Comparison of ENCODE assay signal across 12 cellular contexts in the genomic region with DNA sequence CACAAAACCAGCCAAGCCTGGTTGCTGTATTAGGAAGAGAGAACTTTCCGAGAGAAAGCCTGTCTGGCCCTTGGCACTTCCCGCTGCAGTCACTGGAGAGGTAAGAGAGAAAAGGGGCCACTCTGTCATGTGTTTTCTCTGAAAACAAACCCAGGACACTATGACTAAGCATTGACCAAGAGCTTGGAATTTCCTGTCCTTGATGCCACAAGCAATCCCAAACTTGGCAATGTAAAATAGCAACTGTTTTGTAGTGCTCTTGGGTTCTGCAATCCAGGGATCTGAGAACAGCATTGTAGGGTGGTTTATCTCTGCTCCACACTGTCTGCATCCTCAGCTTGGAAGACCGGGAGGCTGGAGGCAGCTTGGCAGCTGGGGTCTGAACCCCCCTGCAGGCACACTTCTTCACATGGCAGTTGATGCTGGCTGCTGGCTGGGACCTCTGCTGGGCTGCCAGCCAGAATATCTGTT.
DNase-seq lines count a peak whose midpoint lies in the region; ATAC-seq, FAIRE-seq and TF ChIP-seq lines count a peak whose summit lies in the region.
"Had no signal": no experiment of that assay in that cellular context is flagged by ENCODE, and none has a peak within 500 bp of the region (broad histone marks: within the 10 kb centered on the region; RNA-seq: fewer than 3 reads in every experiment).

No MANE protein-coding gene starts in this region.

- H3K27me3 Mint-ChIP-seq in T-cell = peaks cover 15 to 16% of the 10 kb centered on the region in 2 donors

- peak overlapping the region; percentile 97 for H2BK120ac ChIP-seq in IMR-90 (ENCODE audit: low read depth, low read length)

- peak overlapping the region; percentile 77; the same call in 1 of the 2 replicates for H3K4me2 ChIP-seq in IMR-90 (ENCODE audit: low read depth, low read length)

- no peak overlapping the region; the same call in 1 of the 3 replicates for H2BK15ac ChIP-seq in IMR-90 (ENCODE audit: low read depth, low read length)

- ATAC-seq in IMR-90 (ENCODE audit: low read depth) (peak; percentile 55), HG02642 (IDR thresholded peaks at IDR 0.05; ENCODE audit: poor library complexity, unreplicated experiment) (no peak), T-cell (replicated peaks in 1 of 4) (no peak)
- ATAC-seq: activated CD8-positive, alpha-beta memory T cell treated with anti-CD3 and anti-CD28 coated beads, Interleukin-2, amount 10 ng/mL, durations not matched to agents 7 days and 5 days had no signal

- H2AK9ac ChIP-seq in IMR-90 (replicated peaks; ENCODE audit: low read depth, low read length, poor library complexity) = no peak overlapping the region

- 0% methylated on average over 2 of the region's 3 CpGs; no CpG with 5 or more reads in 1 of the 2 experiments for WGBS in IMR-90 (ENCODE audit: extremely low coverage in 2 of 2, insufficient read length in 1 of 2), 2 experiments

- H2AK5ac ChIP-seq in IMR-90 (ENCODE audit: low read depth, low read length) = no peak overlapping the region

- FAIRE-seq in GM12892 (lab: Jason Lieb, UNC) = no peak

- H3K36me3 ChIP-seq in ACC112 (ENCODE audit: insufficient read depth, low read length) = no peaks in the 10 kb centered on the region
- no peaks in the 10 kb centered on the region for H3K36me3 ChIP-seq in IMR-90 (ENCODE audit: control insufficient read depth, insufficient read depth, low read length)

- H2AFZ ChIP-seq in ACC112 (ENCODE audit: low read length, unreplicated experiment) (no peak overlapping the region), IMR-90 (replicated peaks; ENCODE audit: low read length, poor library complexity) (peak overlapping the region; percentile 62)

- H3K9me1 ChIP-seq in IMR-90 (ENCODE audit: insufficient read depth, low read length) = no peaks in the 10 kb centered on the region

- H3K27ac Mint-ChIP-seq in T-cell = no peak overlapping the region
- H3K27ac Mint-ChIP-seq: activated CD8-positive, alpha-beta memory T cell treated with anti-CD3 and anti-CD28 coated beads, Interleukin-2, amount 10 ng/mL, durations not matched to agents 7 days and 5 days; B cell had no signal

- peak overlapping the region; percentile 73; the same call in 1 of the 2 replicates for H3K56ac ChIP-seq in IMR-90 (ENCODE audit: extremely low read depth, insufficient read depth, low read length)

- no TSS peak for BruUV-seq in IMR-90 (replicated peaks; lab: Mats Ljungman, UMichigan)

- H2BK20ac ChIP-seq in IMR-90 (ENCODE audit: low read depth, low read length) = peak overlapping the region; percentile 91; the same call in 1 of the 2 replicates

- TF ChIP-seq CTCF in IMR-90 (conservative IDR thresholded peaks at IDR 0.05; ENCODE audit: low read depth, low read length) (no peak), coronary artery (IDR thresholded peaks at IDR 0.05) (no peak)

- no peaks in the 10 kb centered on the region for H3K4me1 ChIP-seq in ACC112 (ENCODE audit: control insufficient read depth, insufficient read depth, low read length, unreplicated experiment)
- H3K4me1 ChIP-seq in IMR-90 (ENCODE audit: control insufficient read depth, insufficient read depth, low read length) = peaks cover 12% of the 10 kb centered on the region

- TF ChIP-seq POLR2A in IMR-90 (IDR thresholded peaks at IDR 0.05; ENCODE audit: low read depth, low read length) (no peak), GM12892 (IDR thresholded peaks at IDR 0.05; ENCODE audit: low read depth, low read length) (no peak)

- H4K5ac ChIP-seq in IMR-90 (ENCODE audit: low read depth, low read length) = peak overlapping the region; percentile 5; the same call in 1 of the 2 replicates

- H3K27me3 ChIP-seq in ACC112 (ENCODE audit: insufficient read depth, low read length) (no peaks in the 10 kb centered on the region), IMR-90 (ENCODE audit: control insufficient read depth, insufficient read depth, low read length) (no peaks in the 10 kb centered on the region)

- H4K20me1 ChIP-seq in IMR-90 (ENCODE audit: insufficient read depth, low read length) = no peaks in the 10 kb centered on the region

- no peak overlapping the region for H3K9ac ChIP-seq in IMR-90 (ENCODE audit: low read depth, low read length)

- H2BK5ac ChIP-seq in IMR-90 (ENCODE audit: low read depth, low read length, poor library complexity, severe bottlenecking) = peak overlapping the region; percentile 93

- no peaks in the 10 kb centered on the region for H3K79me1 ChIP-seq in IMR-90 (ENCODE audit: low read depth in 1 of 2, low read length in 2 of 2)

- CTCF ChIA-PET in IMR-90 (lab: Yijun Ruan, JAX) = no interaction called here
- CTCF ChIA-PET in T-cell (lab: Charles Lee) = no interaction called here

- no peaks in the 10 kb centered on the region for H3K36me3 Mint-ChIP-seq in T-cell
- H3K36me3 Mint-ChIP-seq: activated CD8-positive, alpha-beta memory T cell treated with anti-CD3 and anti-CD28 coated beads, Interleukin-2, amount 10 ng/mL, durations not matched to agents 7 days and 5 days had no signal

- H3K9me3 ChIP-seq in IMR-90 (ENCODE audit: control insufficient read depth, insufficient read depth, low read length) = no peaks in the 10 kb centered on the region

- H3K4ac ChIP-seq in IMR-90 (ENCODE audit: low read depth, low read length) = peak overlapping the region; percentile 97

- TF ChIP-seq RAD21 in IMR-90 (IDR thresholded peaks at IDR 0.05; ENCODE audit: low read length) = no peak

- H3K4me3 ChIP-seq in ACC112 (ENCODE audit: low read depth, low read length) (no peak overlapping the region), IMR-90 (ENCODE audit: insufficient read depth, low read depth, low read length) (no peak overlapping the region), coronary artery (peak overlapping the region; percentile 31)

- no peaks in the 10 kb centered on the region for H3K4me1 Mint-ChIP-seq in T-cell
- H3K4me1 Mint-ChIP-seq: activated CD8-positive, alpha-beta memory T cell treated with anti-CD3 and anti-CD28 coated beads, Interleukin-2, amount 10 ng/mL, durations not matched to agents 7 days and 5 days; B cell had no signal

- H3K79me2 ChIP-seq in ACC112 (ENCODE audit: control insufficient read depth, insufficient read depth, low read length, unreplicated experiment) = no peaks in the 10 kb centered on the region

- H3K9me3 Mint-ChIP-seq in T-cell = no peaks in the 10 kb centered on the region

- H3K27ac ChIP-seq in ACC112 (ENCODE audit: low read depth, low read length) = peak overlapping the region; percentile 50
- peak overlapping the region; percentile 71 for H3K27ac ChIP-seq in IMR-90 (ENCODE audit: insufficient read depth, low read length)
- H3K27ac ChIP-seq in coronary artery = peak overlapping the region; percentile 43 to 78

- peak overlapping the region; percentile 84; the same call in 1 of the 2 replicates for H3K23ac ChIP-seq in IMR-90 (ENCODE audit: low read depth, low read length)

- no peak overlapping the region for H3K14ac ChIP-seq in IMR-90 (replicated peaks; ENCODE audit: low read depth, low read length)

- peak overlapping the region; percentile 51 to 93; a peak in 2 of 4 replicates for H4K8ac ChIP-seq in IMR-90 (ENCODE audit: low read depth in 2 of 2, low read length in 2 of 2)

- peak overlapping the region; percentile 49; the same call in 1 of the 2 replicates for H3K18ac ChIP-seq in IMR-90 (ENCODE audit: low read depth, low read length)

- H4K91ac ChIP-seq in IMR-90 (ENCODE audit: insufficient read depth, low read depth, low read length) = peak overlapping the region; percentile 74

- no peak overlapping the region for H3K4me3 Mint-ChIP-seq in T-cell
- H3K4me3 Mint-ChIP-seq: activated CD8-positive, alpha-beta memory T cell treated with anti-CD3 and anti-CD28 coated beads, Interleukin-2, amount 10 ng/mL, durations not matched to agents 7 days and 5 days; B cell had no signal

- dilution Hi-C loops in IMR-90 (cut with HindIII; ENCODE audit: low sequenced_read_pairs, unreplicated experiment) = no loop called here

- POLR2A ChIA-PET in IMR-90 (lab: Charles Lee; ENCODE audit: unreplicated experiment) = no interaction called here
- POLR2A ChIA-PET in T-cell (lab: Charles Lee) = no interaction called here

- in situ Hi-C loops in IMR-90 (cut with MboI; ENCODE audit: low sequenced_read_pairs) = no loop called here

- DNase-seq in IMR-90 = peak; percentile 77
- DNase-seq in coronary artery (ENCODE audit: low spot score) = peak; percentile 79
- DNase-seq in left kidney (ENCODE audit: low read depth, low spot score) = peak; percentile 59
- DNase-seq in NCI-H2107 treated with DMSO at 0.1 percent for 48 hours (lab: John Stamatoyannopoulos, UW; ENCODE audit: unreplicated experiment) = no peak
- DNase-seq in GM12892 (ENCODE audit: insufficient read length) = no peak
- DNase-seq in T-cell = no peak
- DNase-seq: activated CD8-positive, alpha-beta memory T cell treated with anti-CD3 and anti-CD28 coated beads, Interleukin-2, amount 10 ng/mL, durations not matched to agents 7 days and 5 days; cerebellar nuclear complex; T-helper 2 cell had no signal

- intact Hi-C loops in IMR-90 (cut with micrococcal nuclease) = no loop called here

TF ChIP-seq in IMR-90, 13 proteins besides CTCF, POLR2A, EP300 and RAD21:
- TF ChIP-seq FOS (IDR thresholded peaks at IDR 0.05; ENCODE audit: low read depth, low read length) (0 out of 2 replicates have a peak, but pooled peaks have one; percentile 18), SMC3 (IDR thresholded peaks at IDR 0.05; ENCODE audit: low read depth, low read length) (no peak), NFE2L2 (IDR thresholded peaks at IDR 0.05; ENCODE audit: low read depth, low read length) (0 out of 2 replicates have a peak, but pooled peaks have one; percentile 14), CEBPB (IDR thresholded peaks at IDR 0.05; ENCODE audit: low read depth, low read length) (peak; percentile 62)
TF ChIP-seq in IMR-90: peak in this region for 3.

Comparison
In these comparisons a context has a peak if more than half of its experiments do, and no peak if none do; other contexts are left out.
1. DNase-seq: peak in IMR-90 (single experiment), coronary artery (single experiment) and left kidney (single experiment); none in NCI-H2107 treated with DMSO at 0.1 percent for 48 hours (single experiment), GM12892 (single experiment) and T-cell (0 of 34).
2. Peak in every context shown above with its lines, with median percentiles within 50 percentile points of each other: H3K27ac ChIP-seq.